ENCODE assay signal across 12 cellular contexts in genomic region chr3:188900421-188900941, GRCh38.
A peak's percentile ranks its signal among the peaks of the same experiment; 100 is the strongest.
DNase-seq lines count a peak whose midpoint lies in the region; ATAC-seq and TF ChIP-seq lines count a peak whose summit lies in the region.
"Had no signal": no experiment of that assay in that cellular context is flagged by ENCODE, and none has a peak within 500 bp of the region (broad histone marks: within the 10 kb centered on the region; RNA-seq: fewer than 3 reads in every experiment).

No MANE protein-coding gene starts in this region.

- CTCF ChIA-PET in naive thymus-derived CD4-positive, alpha-beta T cell (lab: Charles Lee) = interaction anchor here (0.7 kb wide), 1 partner anchor 142 kb away, joined by 3 read pairs; no protein-coding TSS in a partner anchor
- CTCF ChIA-PET in T-cell (lab: Charles Lee) = no interaction called here

- no peaks in the 10 kb centered on the region for H3K9me3 ChIP-seq in esophagus (ENCODE audit: control insufficient read depth in 2 of 2, insufficient read depth in 1 of 2, low read depth in 1 of 2, low read length in 1 of 2)
- H3K9me3 ChIP-seq in naive thymus-derived CD4-positive, alpha-beta T cell (ENCODE audit: control insufficient read depth in 2 of 3, low read length in 3 of 3) = no peaks in the 10 kb centered on the region

- peaks cover 0 to 4% (median 0%) of the 10 kb centered on the region in 11 donors for H3K9me3 Mint-ChIP-seq in naive thymus-derived CD4-positive, alpha-beta T cell
- H3K9me3 Mint-ChIP-seq in T-cell = no peaks in the 10 kb centered on the region

- peak; percentile 47 for ATAC-seq in naive thymus-derived CD4-positive, alpha-beta T cell
- no peak for ATAC-seq in T-cell (replicated peaks in 1 of 4)
- no peak for ATAC-seq in HG03045 (IDR thresholded peaks at IDR 0.05; ENCODE audit: unreplicated experiment)

- no peak overlapping the region for H3K27ac Mint-ChIP-seq in naive thymus-derived CD4-positive, alpha-beta T cell
- H3K27ac Mint-ChIP-seq in T-cell = no peak overlapping the region
- H3K27ac Mint-ChIP-seq: activated naive CD8-positive, alpha-beta T cell had no signal

- H3K27ac ChIP-seq in esophagus (ENCODE audit: low read depth in 2 of 2, low read length in 1 of 2) = peak overlapping the region; percentile 53 to 75
- H3K27ac ChIP-seq in naive thymus-derived CD4-positive, alpha-beta T cell (ENCODE audit: low read depth, low read length) = no peak overlapping the region
- H3K27ac ChIP-seq: VCaP had no signal

- 31 to 54% methylated on average over 2 of the region's 2 CpGs for WGBS in esophagus, 2 donors

- H3K27me3 ChIP-seq in esophagus (ENCODE audit: control insufficient read depth in 1 of 2, insufficient read depth in 2 of 2, low read length in 2 of 2) = no peaks in the 10 kb centered on the region
- no peaks in the 10 kb centered on the region for H3K27me3 ChIP-seq in naive thymus-derived CD4-positive, alpha-beta T cell (ENCODE audit: control insufficient read depth in 2 of 2, insufficient read depth in 2 of 2, low read length in 2 of 2)

- H3K4me3 ChIP-seq in esophagus (ENCODE audit: low read depth in 1 of 2, low read length in 2 of 2) = no peak overlapping the region
- no peak overlapping the region for H3K4me3 ChIP-seq in naive thymus-derived CD4-positive, alpha-beta T cell (ENCODE audit: low read length)

- H3K36me3 Mint-ChIP-seq in naive thymus-derived CD4-positive, alpha-beta T cell = peaks cover 0 to 8% (median 0%) of the 10 kb centered on the region in 5 donors
- no peaks in the 10 kb centered on the region for H3K36me3 Mint-ChIP-seq in T-cell

- H3K4me1 ChIP-seq in esophagus (ENCODE audit: control insufficient read depth in 2 of 2, insufficient read depth in 2 of 2, low read length in 1 of 2) = peaks cover 0 to 4% of the 10 kb centered on the region in 2 donors
- no peaks in the 10 kb centered on the region for H3K4me1 ChIP-seq in naive thymus-derived CD4-positive, alpha-beta T cell (ENCODE audit: control insufficient read depth in 2 of 2, insufficient read depth in 2 of 2, low read length in 2 of 2)

- intact Hi-C loops in naive thymus-derived CD4-positive, alpha-beta T cell (cut with micrococcal nuclease) = no loop called here

- no peaks in the 10 kb centered on the region for H3K27me3 Mint-ChIP-seq in naive thymus-derived CD4-positive, alpha-beta T cell
- no peaks in the 10 kb centered on the region for H3K27me3 Mint-ChIP-seq in T-cell
- H3K27me3 Mint-ChIP-seq: activated naive CD8-positive, alpha-beta T cell had no signal

- DNase-seq in AG09319 (ENCODE audit: extremely low read depth, low read depth) (peak; percentile 15), NCI-H226 (peak; percentile 57), T-cell (no peak), NCI-H2171 (lab: John Stamatoyannopoulos, UW) (no peak)
- no peak for DNase-seq in naive thymus-derived CD4-positive, alpha-beta T cell
- no peak for DNase-seq in effector CD8-positive, alpha-beta T cell (lab: John Stamatoyannopoulos, UW)
- DNase-seq: NCI-H2171 treated with DMSO at 0.1 percent for 48 hours; stimulated activated CD4-positive, alpha-beta T cell treated with anti-CD3 and anti-CD28 coated beads, Interleukin-4, amount 100 ng/mL, for 4 hours had no signal

- TF ChIP-seq CTCF in AG09319 (IDR thresholded peaks at IDR 0.05; ENCODE audit: low read depth, low read length) = no peak

- no peaks in the 10 kb centered on the region for H3K36me3 ChIP-seq in esophagus (ENCODE audit: control insufficient read depth in 2 of 2, insufficient read depth in 2 of 2, low read length in 1 of 2)
- no peaks in the 10 kb centered on the region for H3K36me3 ChIP-seq in naive thymus-derived CD4-positive, alpha-beta T cell (ENCODE audit: control insufficient read depth in 2 of 3, insufficient read depth in 3 of 3, low read length in 3 of 3)

- H3K4me3 Mint-ChIP-seq in naive thymus-derived CD4-positive, alpha-beta T cell = no peak overlapping the region
- no peak overlapping the region for H3K4me3 Mint-ChIP-seq in T-cell
- H3K4me3 Mint-ChIP-seq: activated naive CD8-positive, alpha-beta T cell had no signal

- POLR2A ChIA-PET in naive thymus-derived CD4-positive, alpha-beta T cell (lab: Charles Lee) = interaction anchor here (0.6 kb wide), 2 partner anchors 8 to 1141 kb away, joined by 3 to 5 read pairs; no protein-coding TSS in a partner anchor
- POLR2A ChIA-PET in T-cell (lab: Charles Lee) = no interaction called here

- peaks cover 0 to 5% (median 0%) of the 10 kb centered on the region in 7 donors for H3K4me1 Mint-ChIP-seq in naive thymus-derived CD4-positive, alpha-beta T cell
- no peaks in the 10 kb centered on the region for H3K4me1 Mint-ChIP-seq in T-cell

Comparison
In these comparisons a context has a peak if more than half of its experiments do, and no peak if none do; other contexts are left out.
1. DNase-seq: peak in AG09319 (single experiment) and NCI-H226 (single experiment); none in naive thymus-derived CD4-positive, alpha-beta T cell (0 of 9), T-cell (0 of 34), NCI-H2171 (single experiment) and effector CD8-positive, alpha-beta T cell (single experiment).